Comparison of ENCODE assay signal across 1 cellular context in the genomic region with DNA sequence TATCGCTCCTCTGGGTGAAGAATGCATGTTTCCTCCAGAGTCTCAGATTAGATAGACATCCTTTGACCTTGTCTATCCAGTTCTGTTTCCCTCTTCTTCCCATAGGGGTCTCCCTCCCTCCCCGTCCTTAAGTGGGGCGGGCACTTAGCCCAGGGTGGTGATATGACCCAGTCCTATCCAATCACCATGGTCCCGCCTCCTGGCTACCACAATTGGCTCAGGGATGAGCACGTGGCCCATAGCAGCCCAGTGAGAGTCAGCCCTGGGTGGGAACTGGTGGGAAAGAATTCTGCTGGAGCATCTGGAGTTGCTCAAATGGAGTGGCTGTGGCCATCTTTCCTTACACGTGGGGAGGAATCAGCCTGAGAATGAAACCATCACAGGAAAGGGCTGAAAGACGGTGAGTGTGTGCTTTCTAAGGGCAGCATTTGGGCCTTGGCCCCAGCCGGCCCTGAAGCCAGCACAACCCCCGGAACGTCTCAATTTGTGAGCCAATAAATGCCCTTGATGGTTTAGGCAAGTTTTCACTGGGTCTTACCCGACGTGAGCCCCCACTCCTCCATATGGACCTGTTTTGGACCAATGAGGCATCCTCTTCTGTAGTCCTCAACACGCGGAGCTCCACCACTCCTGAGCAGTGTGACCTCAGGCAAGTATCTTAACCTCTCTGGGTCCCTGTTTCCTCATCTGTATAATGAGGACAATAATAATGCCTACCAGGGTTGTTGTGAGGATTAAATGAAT.
TF ChIP-seq lines count a peak whose summit lies in the region.

No MANE protein-coding gene starts in this region.

TF ChIP-seq in HepG2, 621 proteins besides CTCF, POLR2A, EP300 and RAD21 (continued from another document and continues in another):
- TF ChIP-seq, protein P1, sequence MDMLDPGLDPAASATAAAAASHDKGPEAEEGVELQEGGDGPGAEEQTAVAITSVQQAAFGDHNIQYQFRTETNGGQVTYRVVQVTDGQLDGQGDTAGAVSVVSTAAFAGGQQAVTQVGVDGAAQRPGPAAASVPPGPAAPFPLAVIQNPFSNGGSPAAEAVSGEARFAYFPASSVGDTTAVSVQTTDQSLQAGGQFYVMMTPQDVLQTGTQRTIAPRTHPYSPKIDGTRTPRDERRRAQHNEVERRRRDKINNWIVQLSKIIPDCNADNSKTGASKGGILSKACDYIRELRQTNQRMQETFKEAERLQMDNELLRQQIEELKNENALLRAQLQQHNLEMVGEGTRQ (IDR thresholded peaks at IDR 0.05; ENCODE audit: low read depth, low read length) = peak; percentile 95
- TF ChIP-seq, protein P1 (CRISPR knock-in tag; IDR thresholded peaks at IDR 0.05; ENCODE audit: borderline replicate concordance) = peak; percentile 99; the same call in 1 of the 2 replicates
- no peak for TF ChIP-seq SYNCRIP (IDR thresholded peaks at IDR 0.05; ENCODE audit: insufficient read depth, low read depth, low read length)
- TF ChIP-seq, protein P2, sequence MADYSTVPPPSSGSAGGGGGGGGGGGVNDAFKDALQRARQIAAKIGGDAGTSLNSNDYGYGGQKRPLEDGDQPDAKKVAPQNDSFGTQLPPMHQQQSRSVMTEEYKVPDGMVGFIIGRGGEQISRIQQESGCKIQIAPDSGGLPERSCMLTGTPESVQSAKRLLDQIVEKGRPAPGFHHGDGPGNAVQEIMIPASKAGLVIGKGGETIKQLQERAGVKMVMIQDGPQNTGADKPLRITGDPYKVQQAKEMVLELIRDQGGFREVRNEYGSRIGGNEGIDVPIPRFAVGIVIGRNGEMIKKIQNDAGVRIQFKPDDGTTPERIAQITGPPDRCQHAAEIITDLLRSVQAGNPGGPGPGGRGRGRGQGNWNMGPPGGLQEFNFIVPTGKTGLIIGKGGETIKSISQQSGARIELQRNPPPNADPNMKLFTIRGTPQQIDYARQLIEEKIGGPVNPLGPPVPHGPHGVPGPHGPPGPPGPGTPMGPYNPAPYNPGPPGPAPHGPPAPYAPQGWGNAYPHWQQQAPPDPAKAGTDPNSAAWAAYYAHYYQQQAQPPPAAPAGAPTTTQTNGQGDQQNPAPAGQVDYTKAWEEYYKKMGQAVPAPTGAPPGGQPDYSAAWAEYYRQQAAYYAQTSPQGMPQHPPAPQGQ (CRISPR knock-in tag; IDR thresholded peaks at IDR 0.05; ENCODE audit: borderline replicate concordance) = no peak
- TF ChIP-seq, protein P3, sequence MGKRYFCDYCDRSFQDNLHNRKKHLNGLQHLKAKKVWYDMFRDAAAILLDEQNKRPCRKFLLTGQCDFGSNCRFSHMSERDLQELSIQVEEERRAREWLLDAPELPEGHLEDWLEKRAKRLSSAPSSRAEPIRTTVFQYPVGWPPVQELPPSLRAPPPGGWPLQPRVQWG (CRISPR knock-in tag; IDR thresholded peaks at IDR 0.05; ENCODE audit: borderline replicate concordance, low read depth) = no peak
- TF ChIP-seq, protein P4, sequence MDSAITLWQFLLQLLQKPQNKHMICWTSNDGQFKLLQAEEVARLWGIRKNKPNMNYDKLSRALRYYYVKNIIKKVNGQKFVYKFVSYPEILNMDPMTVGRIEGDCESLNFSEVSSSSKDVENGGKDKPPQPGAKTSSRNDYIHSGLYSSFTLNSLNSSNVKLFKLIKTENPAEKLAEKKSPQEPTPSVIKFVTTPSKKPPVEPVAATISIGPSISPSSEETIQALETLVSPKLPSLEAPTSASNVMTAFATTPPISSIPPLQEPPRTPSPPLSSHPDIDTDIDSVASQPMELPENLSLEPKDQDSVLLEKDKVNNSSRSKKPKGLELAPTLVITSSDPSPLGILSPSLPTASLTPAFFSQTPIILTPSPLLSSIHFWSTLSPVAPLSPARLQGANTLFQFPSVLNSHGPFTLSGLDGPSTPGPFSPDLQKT (CRISPR knock-in tag; IDR thresholded peaks at IDR 0.05; ENCODE audit: borderline replicate concordance) = no peak
- TF ChIP-seq, protein P5, sequence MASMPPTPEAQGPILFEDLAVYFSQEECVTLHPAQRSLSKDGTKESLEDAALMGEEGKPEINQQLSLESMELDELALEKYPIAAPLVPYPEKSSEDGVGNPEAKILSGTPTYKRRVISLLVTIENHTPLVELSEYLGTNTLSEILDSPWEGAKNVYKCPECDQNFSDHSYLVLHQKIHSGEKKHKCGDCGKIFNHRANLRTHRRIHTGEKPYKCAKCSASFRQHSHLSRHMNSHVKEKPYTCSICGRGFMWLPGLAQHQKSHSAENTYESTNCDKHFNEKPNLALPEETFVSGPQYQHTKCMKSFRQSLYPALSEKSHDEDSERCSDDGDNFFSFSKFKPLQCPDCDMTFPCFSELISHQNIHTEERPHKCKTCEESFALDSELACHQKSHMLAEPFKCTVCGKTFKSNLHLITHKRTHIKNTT (CRISPR knock-in tag; IDR thresholded peaks at IDR 0.05) = no peak
- 0 out of 2 replicates have a peak, but pooled peaks have one; percentile 23 for TF ChIP-seq ZNF230 (CRISPR knock-in tag; IDR thresholded peaks at IDR 0.05)
- TF ChIP-seq, protein P6, sequence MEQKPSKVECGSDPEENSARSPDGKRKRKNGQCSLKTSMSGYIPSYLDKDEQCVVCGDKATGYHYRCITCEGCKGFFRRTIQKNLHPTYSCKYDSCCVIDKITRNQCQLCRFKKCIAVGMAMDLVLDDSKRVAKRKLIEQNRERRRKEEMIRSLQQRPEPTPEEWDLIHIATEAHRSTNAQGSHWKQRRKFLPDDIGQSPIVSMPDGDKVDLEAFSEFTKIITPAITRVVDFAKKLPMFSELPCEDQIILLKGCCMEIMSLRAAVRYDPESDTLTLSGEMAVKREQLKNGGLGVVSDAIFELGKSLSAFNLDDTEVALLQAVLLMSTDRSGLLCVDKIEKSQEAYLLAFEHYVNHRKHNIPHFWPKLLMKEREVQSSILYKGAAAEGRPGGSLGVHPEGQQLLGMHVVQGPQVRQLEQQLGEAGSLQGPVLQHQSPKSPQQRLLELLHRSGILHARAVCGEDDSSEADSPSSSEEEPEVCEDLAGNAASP (CRISPR knock-in tag; IDR thresholded peaks at IDR 0.05; ENCODE audit: borderline replicate concordance) = no peak
- TF ChIP-seq, protein P7, sequence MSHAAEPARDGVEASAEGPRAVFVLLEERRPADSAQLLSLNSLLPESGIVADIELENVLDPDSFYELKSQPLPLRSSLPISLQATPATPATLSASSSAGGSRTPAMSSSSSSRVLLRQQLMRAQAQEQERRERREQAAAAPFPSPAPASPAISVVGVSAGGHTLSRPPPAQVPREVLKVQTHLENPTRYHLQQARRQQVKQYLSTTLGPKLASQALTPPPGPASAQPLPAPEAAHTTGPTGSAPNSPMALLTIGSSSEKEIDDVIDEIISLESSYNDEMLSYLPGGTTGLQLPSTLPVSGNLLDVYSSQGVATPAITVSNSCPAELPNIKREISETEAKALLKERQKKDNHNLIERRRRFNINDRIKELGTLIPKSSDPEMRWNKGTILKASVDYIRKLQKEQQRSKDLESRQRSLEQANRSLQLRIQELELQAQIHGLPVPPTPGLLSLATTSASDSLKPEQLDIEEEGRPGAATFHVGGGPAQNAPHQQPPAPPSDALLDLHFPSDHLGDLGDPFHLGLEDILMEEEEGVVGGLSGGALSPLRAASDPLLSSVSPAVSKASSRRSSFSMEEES (CRISPR knock-in tag; IDR thresholded peaks at IDR 0.05) = 0 out of 2 replicates have a peak, but pooled peaks have one; percentile 60
- TF ChIP-seq ZNF138 (CRISPR knock-in tag; IDR thresholded peaks at IDR 0.05; ENCODE audit: low read depth) = no peak
- peak; percentile 47 for TF ChIP-seq POLR2AphosphoS5 (IDR thresholded peaks at IDR 0.05; ENCODE audit: low read depth, low read length)
- TF ChIP-seq JUN (CRISPR knock-in tag; IDR thresholded peaks at IDR 0.05) = no peak
- TF ChIP-seq ZNF577 (CRISPR knock-in tag; IDR thresholded peaks at IDR 0.05; ENCODE audit: borderline replicate concordance, low read depth) = no peak
- TF ChIP-seq, protein P8, sequence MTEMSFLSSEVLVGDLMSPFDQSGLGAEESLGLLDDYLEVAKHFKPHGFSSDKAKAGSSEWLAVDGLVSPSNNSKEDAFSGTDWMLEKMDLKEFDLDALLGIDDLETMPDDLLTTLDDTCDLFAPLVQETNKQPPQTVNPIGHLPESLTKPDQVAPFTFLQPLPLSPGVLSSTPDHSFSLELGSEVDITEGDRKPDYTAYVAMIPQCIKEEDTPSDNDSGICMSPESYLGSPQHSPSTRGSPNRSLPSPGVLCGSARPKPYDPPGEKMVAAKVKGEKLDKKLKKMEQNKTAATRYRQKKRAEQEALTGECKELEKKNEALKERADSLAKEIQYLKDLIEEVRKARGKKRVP (CRISPR knock-in tag; IDR thresholded peaks at IDR 0.05) = no peak
- no peak for TF ChIP-seq ZFYVE20 (CRISPR knock-in tag; IDR thresholded peaks at IDR 0.05; ENCODE audit: borderline replicate concordance, low read depth)
- TF ChIP-seq GPN1 (CRISPR knock-in tag; IDR thresholded peaks at IDR 0.05; ENCODE audit: borderline replicate concordance) = no peak
- TF ChIP-seq NR1H2 (CRISPR knock-in tag; IDR thresholded peaks at IDR 0.05; ENCODE audit: borderline replicate concordance, low read depth) = no peak; the same call in 1 of the 2 replicates
- 0 out of 2 replicates have a peak, but pooled peaks have one; percentile 11 for TF ChIP-seq TARDBP (CRISPR knock-in tag; IDR thresholded peaks at IDR 0.05)
- TF ChIP-seq RFXAP (CRISPR knock-in tag; IDR thresholded peaks at IDR 0.05; ENCODE audit: borderline replicate concordance) = no peak
- TF ChIP-seq, protein P9, sequence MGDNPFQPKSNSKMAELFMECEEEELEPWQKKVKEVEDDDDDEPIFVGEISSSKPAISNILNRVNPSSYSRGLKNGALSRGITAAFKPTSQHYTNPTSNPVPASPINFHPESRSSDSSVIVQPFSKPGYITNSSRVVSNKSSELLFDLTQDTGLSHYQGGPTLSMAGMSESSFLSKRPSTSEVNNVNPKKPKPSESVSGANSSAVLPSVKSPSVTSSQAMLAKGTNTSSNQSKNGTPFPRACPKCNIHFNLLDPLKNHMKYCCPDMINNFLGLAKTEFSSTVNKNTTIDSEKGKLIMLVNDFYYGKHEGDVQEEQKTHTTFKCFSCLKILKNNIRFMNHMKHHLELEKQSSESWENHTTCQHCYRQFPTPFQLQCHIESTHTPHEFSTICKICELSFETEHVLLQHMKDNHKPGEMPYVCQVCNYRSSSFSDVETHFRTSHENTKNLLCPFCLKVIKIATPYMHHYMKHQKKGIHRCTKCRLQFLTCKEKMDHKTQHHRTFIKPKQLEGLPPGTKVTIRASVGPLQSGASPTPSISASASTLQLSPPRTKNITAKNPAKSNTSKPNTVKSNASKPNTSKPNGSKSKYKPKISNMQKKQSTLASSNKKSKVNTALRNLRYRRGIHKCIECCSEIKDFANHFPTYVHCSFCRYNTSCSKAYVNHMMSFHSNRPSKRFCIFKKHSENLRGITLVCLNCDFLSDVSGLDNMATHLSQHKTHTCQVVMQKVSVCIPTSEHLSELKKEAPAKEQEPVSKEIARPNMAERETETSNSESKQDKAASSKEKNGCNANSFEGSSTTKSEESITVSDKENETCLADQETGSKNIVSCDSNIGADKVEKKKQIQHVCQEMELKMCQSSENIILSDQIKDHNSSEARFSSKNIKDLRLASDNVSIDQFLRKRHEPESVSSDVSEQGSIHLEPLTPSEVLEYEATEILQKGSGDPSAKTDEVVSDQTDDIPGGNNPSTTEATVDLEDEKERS (CRISPR knock-in tag; IDR thresholded peaks at IDR 0.05) = no peak
- no peak for TF ChIP-seq ZNF441 (CRISPR knock-in tag; IDR thresholded peaks at IDR 0.05; ENCODE audit: borderline replicate concordance)
- TF ChIP-seq ZNF776 (CRISPR knock-in tag; IDR thresholded peaks at IDR 0.05) = no peak; the same call in 1 of the 2 replicates
- no peak for TF ChIP-seq ZNF260 (CRISPR knock-in tag; IDR thresholded peaks at IDR 0.05; ENCODE audit: borderline replicate concordance, low read depth)
- TF ChIP-seq RORA (CRISPR knock-in tag; IDR thresholded peaks at IDR 0.05) = no peak
- TF ChIP-seq IKZF4 (CRISPR knock-in tag; IDR thresholded peaks at IDR 0.05; ENCODE audit: borderline replicate concordance, low read depth, not compliant biosample characterization) = no peak
- TF ChIP-seq ZNF792 (CRISPR knock-in tag; IDR thresholded peaks at IDR 0.05) = no peak
- TF ChIP-seq FOXK2 (IDR thresholded peaks at IDR 0.05) = no peak
- TF ChIP-seq RFX3 (CRISPR knock-in tag; IDR thresholded peaks at IDR 0.05) = no peak
- no peak; the same call in 1 of the 2 replicates for TF ChIP-seq AKAP8 (CRISPR knock-in tag; IDR thresholded peaks at IDR 0.05)
- TF ChIP-seq ZMYM4 (CRISPR knock-in tag; IDR thresholded peaks at IDR 0.05) = peak; percentile 97
- TF ChIP-seq, protein P10, sequence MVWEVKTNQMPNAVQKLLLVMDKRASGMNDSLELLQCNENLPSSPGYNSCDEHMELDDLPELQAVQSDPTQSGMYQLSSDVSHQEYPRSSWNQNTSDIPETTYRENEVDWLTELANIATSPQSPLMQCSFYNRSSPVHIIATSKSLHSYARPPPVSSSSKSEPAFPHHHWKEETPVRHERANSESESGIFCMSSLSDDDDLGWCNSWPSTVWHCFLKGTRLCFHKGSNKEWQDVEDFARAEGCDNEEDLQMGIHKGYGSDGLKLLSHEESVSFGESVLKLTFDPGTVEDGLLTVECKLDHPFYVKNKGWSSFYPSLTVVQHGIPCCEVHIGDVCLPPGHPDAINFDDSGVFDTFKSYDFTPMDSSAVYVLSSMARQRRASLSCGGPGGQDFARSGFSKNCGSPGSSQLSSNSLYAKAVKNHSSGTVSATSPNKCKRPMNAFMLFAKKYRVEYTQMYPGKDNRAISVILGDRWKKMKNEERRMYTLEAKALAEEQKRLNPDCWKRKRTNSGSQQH (CRISPR knock-in tag; IDR thresholded peaks at IDR 0.05; ENCODE audit: low read depth) = no peak
- no peak for TF ChIP-seq ZNF180 (CRISPR knock-in tag; IDR thresholded peaks at IDR 0.05; ENCODE audit: borderline replicate concordance, low read depth)
- TF ChIP-seq LCORL (IDR thresholded peaks at IDR 0.05) = no peak
- TF ChIP-seq LCORL (CRISPR knock-in tag; IDR thresholded peaks at IDR 0.05) = 0 out of 2 replicates have a peak, but pooled peaks have one; percentile 16
- TF ChIP-seq NRL (CRISPR knock-in tag; IDR thresholded peaks at IDR 0.05; ENCODE audit: borderline replicate concordance) = 0 out of 2 replicates have a peak, but pooled peaks have one; percentile 62
- no peak for TF ChIP-seq ZNF570 (CRISPR knock-in tag; IDR thresholded peaks at IDR 0.05; ENCODE audit: borderline replicate concordance)
- TF ChIP-seq, protein P11, sequence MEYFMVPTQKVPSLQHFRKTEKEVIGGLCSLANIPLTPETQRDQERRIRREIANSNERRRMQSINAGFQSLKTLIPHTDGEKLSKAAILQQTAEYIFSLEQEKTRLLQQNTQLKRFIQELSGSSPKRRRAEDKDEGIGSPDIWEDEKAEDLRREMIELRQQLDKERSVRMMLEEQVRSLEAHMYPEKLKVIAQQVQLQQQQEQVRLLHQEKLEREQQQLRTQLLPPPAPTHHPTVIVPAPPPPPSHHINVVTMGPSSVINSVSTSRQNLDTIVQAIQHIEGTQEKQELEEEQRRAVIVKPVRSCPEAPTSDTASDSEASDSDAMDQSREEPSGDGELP (IDR thresholded peaks at IDR 0.05; ENCODE audit: borderline replicate concordance, low read depth) = peak; percentile 5; the same call in 1 of the 2 replicates
- no peak for TF ChIP-seq ZNF333 (CRISPR knock-in tag; IDR thresholded peaks at IDR 0.05; ENCODE audit: borderline replicate concordance)
- no peak for TF ChIP-seq IKZF1 (IDR thresholded peaks at IDR 0.05)
- TF ChIP-seq ZNF678 (CRISPR knock-in tag; IDR thresholded peaks at IDR 0.05) = no peak
